Comparison of ENCODE assay signal across 1 cellular context in the genomic region with DNA sequence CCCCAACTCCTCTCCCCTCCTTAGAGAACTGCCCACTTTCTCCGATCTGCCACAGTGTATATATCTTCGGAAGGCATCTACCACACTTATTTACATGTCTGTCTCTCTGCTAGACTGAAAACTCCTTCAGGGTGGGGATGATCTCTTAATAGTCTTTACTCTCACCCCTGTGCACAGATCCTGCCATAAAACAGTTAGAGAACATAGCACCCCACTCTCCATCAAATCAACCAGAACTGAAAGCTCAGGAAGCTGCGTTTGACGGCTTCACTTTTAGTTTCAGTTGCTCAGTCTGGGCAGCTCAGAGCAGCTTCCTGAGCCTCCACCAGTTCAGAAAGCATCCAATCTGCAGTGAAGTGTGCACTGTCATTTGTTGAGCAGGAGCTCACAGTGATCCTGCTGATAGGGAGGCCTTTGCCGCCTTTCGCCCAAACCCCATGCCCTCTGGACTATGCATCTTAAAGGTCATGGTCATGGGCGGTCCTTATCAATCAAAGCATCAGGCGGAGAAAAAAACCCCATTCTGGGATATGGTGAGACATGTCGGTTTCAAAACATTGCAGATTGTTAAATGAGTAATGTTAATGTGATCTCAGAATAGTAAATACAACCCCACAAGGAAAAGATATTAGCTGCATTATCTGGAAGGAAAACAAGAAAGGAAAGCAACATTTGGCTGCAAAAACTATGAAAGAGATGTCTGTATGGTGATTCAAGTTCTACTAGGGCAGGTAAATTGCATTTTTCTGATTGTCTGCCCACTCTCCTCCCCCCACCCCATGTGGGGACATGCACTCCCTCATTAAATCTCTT.
TF ChIP-seq lines count a peak whose summit lies in the region.

No MANE protein-coding gene starts in this region.

TF ChIP-seq in GM12878, 131 proteins besides CTCF, POLR2A, EP300 and RAD21 (continued from another document and continues in another):
- TF ChIP-seq, protein P1, sequence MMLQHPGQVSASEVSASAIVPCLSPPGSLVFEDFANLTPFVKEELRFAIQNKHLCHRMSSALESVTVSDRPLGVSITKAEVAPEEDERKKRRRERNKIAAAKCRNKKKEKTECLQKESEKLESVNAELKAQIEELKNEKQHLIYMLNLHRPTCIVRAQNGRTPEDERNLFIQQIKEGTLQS (IDR thresholded peaks at IDR 0.05; ENCODE audit: borderline replicate concordance, extremely low read depth, low read depth, low read length): no peak
- TF ChIP-seq CHD4 (IDR thresholded peaks at IDR 0.05) (no peak), FOS (IDR thresholded peaks at IDR 0.05; ENCODE audit: borderline replicate concordance, extremely low read depth, insufficient read length) (no peak), KAT2A (conservative IDR thresholded peaks at IDR 0.05; ENCODE audit: control insufficient read depth, low read depth, low read length) (no peak), NR2C2 (IDR thresholded peaks at IDR 0.05; ENCODE audit: borderline replicate concordance, control insufficient read depth, insufficient read length, low read depth) (no peak), ZBED1 (IDR thresholded peaks at IDR 0.05; ENCODE audit: borderline replicate concordance) (no peak), SUPT20H (IDR thresholded peaks at IDR 0.05; ENCODE audit: borderline replicate concordance, control insufficient read depth, low read depth, low read length) (no peak), NFIC (IDR thresholded peaks at IDR 0.05; ENCODE audit: low read depth, low read length) (no peak; the same call in none of the 2 replicates), BACH1 (IDR thresholded peaks at IDR 0.05; ENCODE audit: borderline replicate concordance) (no peak), GABPA (IDR thresholded peaks at IDR 0.05; ENCODE audit: low read depth) (no peak), NFYA (IDR thresholded peaks at IDR 0.05; ENCODE audit: borderline replicate concordance, low read depth, low read length) (no peak), ZNF384 (IDR thresholded peaks at IDR 0.05; ENCODE audit: borderline replicate concordance, low read depth, low read length) (no peak), POU2F2 (IDR thresholded peaks at IDR 0.05; ENCODE audit: borderline replicate concordance, low read depth, low read length) (peak; percentile 29; the same call in 1 of the 3 replicates), PML (IDR thresholded peaks at IDR 0.05; ENCODE audit: low read length) (0 out of 2 replicates have a peak, but pooled peaks have one; percentile 53), TARDBP (IDR thresholded peaks at IDR 0.05; ENCODE audit: borderline replicate concordance) (no peak), RCOR1 (conservative IDR thresholded peaks at IDR 0.05; ENCODE audit: low read depth, low read length) (no peak)
- TF ChIP-seq, protein P2, sequence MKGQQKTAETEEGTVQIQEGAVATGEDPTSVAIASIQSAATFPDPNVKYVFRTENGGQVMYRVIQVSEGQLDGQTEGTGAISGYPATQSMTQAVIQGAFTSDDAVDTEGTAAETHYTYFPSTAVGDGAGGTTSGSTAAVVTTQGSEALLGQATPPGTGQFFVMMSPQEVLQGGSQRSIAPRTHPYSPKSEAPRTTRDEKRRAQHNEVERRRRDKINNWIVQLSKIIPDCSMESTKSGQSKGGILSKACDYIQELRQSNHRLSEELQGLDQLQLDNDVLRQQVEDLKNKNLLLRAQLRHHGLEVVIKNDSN (IDR thresholded peaks at IDR 0.05; ENCODE audit: borderline replicate concordance, extremely low read length, insufficient read depth, low read depth, low read length): no peak
- TF ChIP-seq, protein P3, sequence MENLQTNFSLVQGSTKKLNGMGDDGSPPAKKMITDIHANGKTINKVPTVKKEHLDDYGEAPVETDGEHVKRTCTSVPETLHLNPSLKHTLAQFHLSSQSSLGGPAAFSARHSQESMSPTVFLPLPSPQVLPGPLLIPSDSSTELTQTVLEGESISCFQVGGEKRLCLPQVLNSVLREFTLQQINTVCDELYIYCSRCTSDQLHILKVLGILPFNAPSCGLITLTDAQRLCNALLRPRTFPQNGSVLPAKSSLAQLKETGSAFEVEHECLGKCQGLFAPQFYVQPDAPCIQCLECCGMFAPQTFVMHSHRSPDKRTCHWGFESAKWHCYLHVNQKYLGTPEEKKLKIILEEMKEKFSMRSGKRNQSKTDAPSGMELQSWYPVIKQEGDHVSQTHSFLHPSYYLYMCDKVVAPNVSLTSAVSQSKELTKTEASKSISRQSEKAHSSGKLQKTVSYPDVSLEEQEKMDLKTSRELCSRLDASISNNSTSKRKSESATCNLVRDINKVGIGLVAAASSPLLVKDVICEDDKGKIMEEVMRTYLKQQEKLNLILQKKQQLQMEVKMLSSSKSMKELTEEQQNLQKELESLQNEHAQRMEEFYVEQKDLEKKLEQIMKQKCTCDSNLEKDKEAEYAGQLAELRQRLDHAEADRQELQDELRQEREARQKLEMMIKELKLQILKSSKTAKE (IDR thresholded peaks at IDR 0.05; ENCODE audit: low read depth, poor library complexity, severe bottlenecking): peak; percentile 93
- TF ChIP-seq, protein P4, sequence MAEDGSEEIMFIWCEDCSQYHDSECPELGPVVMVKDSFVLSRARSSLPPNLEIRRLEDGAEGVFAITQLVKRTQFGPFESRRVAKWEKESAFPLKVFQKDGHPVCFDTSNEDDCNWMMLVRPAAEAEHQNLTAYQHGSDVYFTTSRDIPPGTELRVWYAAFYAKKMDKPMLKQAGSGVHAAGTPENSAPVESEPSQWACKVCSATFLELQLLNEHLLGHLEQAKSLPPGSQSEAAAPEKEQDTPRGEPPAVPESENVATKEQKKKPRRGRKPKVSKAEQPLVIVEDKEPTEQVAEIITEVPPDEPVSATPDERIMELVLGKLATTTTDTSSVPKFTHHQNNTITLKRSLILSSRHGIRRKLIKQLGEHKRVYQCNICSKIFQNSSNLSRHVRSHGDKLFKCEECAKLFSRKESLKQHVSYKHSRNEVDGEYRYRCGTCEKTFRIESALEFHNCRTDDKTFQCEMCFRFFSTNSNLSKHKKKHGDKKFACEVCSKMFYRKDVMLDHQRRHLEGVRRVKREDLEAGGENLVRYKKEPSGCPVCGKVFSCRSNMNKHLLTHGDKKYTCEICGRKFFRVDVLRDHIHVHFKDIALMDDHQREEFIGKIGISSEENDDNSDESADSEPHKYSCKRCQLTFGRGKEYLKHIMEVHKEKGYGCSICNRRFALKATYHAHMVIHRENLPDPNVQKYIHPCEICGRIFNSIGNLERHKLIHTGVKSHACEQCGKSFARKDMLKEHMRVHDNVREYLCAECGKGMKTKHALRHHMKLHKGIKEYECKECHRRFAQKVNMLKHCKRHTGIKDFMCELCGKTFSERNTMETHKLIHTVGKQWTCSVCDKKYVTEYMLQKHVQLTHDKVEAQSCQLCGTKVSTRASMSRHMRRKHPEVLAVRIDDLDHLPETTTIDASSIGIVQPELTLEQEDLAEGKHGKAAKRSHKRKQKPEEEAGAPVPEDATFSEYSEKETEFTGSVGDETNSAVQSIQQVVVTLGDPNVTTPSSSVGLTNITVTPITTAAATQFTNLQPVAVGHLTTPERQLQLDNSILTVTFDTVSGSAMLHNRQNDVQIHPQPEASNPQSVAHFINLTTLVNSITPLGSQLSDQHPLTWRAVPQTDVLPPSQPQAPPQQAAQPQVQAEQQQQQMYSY (CRISPR knock-in tag; IDR thresholded peaks at IDR 0.05): no peak
- TF ChIP-seq, protein P5, sequence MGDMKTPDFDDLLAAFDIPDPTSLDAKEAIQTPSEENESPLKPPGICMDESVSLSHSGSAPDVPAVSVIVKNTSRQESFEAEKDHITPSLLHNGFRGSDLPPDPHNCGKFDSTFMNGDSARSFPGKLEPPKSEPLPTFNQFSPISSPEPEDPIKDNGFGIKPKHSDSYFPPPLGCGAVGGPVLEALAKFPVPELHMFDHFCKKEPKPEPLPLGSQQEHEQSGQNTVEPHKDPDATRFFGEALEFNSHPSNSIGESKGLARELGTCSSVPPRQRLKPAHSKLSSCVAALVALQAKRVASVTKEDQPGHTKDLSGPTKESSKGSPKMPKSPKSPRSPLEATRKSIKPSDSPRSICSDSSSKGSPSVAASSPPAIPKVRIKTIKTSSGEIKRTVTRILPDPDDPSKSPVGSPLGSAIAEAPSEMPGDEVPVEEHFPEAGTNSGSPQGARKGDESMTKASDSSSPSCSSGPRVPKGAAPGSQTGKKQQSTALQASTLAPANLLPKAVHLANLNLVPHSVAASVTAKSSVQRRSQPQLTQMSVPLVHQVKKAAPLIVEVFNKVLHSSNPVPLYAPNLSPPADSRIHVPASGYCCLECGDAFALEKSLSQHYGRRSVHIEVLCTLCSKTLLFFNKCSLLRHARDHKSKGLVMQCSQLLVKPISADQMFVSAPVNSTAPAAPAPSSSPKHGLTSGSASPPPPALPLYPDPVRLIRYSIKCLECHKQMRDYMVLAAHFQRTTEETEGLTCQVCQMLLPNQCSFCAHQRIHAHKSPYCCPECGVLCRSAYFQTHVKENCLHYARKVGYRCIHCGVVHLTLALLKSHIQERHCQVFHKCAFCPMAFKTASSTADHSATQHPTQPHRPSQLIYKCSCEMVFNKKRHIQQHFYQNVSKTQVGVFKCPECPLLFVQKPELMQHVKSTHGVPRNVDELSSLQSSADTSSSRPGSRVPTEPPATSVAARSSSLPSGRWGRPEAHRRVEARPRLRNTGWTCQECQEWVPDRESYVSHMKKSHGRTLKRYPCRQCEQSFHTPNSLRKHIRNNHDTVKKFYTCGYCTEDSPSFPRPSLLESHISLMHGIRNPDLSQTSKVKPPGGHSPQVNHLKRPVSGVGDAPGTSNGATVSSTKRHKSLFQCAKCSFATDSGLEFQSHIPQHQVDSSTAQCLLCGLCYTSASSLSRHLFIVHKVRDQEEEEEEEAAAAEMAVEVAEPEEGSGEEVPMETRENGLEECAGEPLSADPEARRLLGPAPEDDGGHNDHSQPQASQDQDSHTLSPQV (IDR thresholded peaks at IDR 0.05): no peak
- TF ChIP-seq, protein P6, sequence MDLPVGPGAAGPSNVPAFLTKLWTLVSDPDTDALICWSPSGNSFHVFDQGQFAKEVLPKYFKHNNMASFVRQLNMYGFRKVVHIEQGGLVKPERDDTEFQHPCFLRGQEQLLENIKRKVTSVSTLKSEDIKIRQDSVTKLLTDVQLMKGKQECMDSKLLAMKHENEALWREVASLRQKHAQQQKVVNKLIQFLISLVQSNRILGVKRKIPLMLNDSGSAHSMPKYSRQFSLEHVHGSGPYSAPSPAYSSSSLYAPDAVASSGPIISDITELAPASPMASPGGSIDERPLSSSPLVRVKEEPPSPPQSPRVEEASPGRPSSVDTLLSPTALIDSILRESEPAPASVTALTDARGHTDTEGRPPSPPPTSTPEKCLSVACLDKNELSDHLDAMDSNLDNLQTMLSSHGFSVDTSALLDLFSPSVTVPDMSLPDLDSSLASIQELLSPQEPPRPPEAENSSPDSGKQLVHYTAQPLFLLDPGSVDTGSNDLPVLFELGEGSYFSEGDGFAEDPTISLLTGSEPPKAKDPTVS (IDR thresholded peaks at IDR 0.05; ENCODE audit: low read depth, low read length): no peak
- TF ChIP-seq, protein P7, sequence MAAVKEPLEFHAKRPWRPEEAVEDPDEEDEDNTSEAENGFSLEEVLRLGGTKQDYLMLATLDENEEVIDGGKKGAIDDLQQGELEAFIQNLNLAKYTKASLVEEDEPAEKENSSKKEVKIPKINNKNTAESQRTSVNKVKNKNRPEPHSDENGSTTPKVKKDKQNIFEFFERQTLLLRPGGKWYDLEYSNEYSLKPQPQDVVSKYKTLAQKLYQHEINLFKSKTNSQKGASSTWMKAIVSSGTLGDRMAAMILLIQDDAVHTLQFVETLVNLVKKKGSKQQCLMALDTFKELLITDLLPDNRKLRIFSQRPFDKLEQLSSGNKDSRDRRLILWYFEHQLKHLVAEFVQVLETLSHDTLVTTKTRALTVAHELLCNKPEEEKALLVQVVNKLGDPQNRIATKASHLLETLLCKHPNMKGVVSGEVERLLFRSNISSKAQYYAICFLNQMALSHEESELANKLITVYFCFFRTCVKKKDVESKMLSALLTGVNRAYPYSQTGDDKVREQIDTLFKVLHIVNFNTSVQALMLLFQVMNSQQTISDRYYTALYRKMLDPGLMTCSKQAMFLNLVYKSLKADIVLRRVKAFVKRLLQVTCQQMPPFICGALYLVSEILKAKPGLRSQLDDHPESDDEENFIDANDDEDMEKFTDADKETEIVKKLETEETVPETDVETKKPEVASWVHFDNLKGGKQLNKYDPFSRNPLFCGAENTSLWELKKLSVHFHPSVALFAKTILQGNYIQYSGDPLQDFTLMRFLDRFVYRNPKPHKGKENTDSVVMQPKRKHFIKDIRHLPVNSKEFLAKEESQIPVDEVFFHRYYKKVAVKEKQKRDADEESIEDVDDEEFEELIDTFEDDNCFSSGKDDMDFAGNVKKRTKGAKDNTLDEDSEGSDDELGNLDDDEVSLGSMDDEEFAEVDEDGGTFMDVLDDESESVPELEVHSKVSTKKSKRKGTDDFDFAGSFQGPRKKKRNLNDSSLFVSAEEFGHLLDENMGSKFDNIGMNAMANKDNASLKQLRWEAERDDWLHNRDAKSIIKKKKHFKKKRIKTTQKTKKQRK (IDR thresholded peaks at IDR 0.05; ENCODE audit: low read depth, low read length): no peak
- TF ChIP-seq, protein P8, sequence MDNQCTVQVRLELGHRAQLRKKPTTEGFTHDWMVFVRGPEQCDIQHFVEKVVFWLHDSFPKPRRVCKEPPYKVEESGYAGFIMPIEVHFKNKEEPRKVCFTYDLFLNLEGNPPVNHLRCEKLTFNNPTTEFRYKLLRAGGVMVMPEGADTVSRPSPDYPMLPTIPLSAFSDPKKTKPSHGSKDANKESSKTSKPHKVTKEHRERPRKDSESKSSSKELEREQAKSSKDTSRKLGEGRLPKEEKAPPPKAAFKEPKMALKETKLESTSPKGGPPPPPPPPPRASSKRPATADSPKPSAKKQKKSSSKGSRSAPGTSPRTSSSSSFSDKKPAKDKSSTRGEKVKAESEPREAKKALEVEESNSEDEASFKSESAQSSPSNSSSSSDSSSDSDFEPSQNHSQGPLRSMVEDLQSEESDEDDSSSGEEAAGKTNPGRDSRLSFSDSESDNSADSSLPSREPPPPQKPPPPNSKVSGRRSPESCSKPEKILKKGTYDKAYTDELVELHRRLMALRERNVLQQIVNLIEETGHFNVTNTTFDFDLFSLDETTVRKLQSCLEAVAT (IDR thresholded peaks at IDR 0.05): peak; percentile 68
- TF ChIP-seq, protein P9, sequence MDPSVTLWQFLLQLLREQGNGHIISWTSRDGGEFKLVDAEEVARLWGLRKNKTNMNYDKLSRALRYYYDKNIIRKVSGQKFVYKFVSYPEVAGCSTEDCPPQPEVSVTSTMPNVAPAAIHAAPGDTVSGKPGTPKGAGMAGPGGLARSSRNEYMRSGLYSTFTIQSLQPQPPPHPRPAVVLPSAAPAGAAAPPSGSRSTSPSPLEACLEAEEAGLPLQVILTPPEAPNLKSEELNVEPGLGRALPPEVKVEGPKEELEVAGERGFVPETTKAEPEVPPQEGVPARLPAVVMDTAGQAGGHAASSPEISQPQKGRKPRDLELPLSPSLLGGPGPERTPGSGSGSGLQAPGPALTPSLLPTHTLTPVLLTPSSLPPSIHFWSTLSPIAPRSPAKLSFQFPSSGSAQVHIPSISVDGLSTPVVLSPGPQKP (IDR thresholded peaks at IDR 0.05; ENCODE audit: low read depth, low read length): no peak
- TF ChIP-seq, protein P10, sequence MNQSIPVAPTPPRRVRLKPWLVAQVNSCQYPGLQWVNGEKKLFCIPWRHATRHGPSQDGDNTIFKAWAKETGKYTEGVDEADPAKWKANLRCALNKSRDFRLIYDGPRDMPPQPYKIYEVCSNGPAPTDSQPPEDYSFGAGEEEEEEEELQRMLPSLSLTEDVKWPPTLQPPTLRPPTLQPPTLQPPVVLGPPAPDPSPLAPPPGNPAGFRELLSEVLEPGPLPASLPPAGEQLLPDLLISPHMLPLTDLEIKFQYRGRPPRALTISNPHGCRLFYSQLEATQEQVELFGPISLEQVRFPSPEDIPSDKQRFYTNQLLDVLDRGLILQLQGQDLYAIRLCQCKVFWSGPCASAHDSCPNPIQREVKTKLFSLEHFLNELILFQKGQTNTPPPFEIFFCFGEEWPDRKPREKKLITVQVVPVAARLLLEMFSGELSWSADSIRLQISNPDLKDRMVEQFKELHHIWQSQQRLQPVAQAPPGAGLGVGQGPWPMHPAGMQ (IDR thresholded peaks at IDR 0.05; ENCODE audit: borderline replicate concordance): no peak
